Comparison of ENCODE assay signal across 1 cellular context in the genomic region with DNA sequence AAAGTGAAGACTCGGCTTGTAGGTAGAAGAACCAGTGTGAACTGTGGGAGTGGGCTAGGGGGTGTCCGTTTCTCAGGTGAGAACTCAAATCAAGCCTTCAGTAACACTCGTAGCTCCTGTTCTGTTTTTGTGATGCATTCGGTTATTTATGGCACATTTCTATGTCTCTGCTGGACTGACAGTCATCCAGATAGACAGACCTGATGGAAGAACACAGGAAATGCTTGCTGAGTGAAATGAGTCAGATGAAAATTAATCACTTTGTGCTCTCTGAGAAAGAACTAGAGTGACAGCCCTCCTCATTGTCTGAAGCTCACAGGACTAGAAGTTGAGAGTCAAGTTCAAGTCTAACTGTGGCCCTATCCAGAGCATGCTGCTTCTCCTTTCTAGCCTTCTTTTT.
TF ChIP-seq lines count a peak whose summit lies in the region.

No MANE protein-coding gene starts in this region.

TF ChIP-seq in GM12878, 131 proteins besides CTCF, POLR2A, EP300 and RAD21 (continued from another document and continues in another):
- TF ChIP-seq, protein P1, sequence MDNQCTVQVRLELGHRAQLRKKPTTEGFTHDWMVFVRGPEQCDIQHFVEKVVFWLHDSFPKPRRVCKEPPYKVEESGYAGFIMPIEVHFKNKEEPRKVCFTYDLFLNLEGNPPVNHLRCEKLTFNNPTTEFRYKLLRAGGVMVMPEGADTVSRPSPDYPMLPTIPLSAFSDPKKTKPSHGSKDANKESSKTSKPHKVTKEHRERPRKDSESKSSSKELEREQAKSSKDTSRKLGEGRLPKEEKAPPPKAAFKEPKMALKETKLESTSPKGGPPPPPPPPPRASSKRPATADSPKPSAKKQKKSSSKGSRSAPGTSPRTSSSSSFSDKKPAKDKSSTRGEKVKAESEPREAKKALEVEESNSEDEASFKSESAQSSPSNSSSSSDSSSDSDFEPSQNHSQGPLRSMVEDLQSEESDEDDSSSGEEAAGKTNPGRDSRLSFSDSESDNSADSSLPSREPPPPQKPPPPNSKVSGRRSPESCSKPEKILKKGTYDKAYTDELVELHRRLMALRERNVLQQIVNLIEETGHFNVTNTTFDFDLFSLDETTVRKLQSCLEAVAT (IDR thresholded peaks at IDR 0.05): no peak
- no peak for TF ChIP-seq NFYA (IDR thresholded peaks at IDR 0.05; ENCODE audit: borderline replicate concordance, low read depth, low read length)
- TF ChIP-seq, protein P2, sequence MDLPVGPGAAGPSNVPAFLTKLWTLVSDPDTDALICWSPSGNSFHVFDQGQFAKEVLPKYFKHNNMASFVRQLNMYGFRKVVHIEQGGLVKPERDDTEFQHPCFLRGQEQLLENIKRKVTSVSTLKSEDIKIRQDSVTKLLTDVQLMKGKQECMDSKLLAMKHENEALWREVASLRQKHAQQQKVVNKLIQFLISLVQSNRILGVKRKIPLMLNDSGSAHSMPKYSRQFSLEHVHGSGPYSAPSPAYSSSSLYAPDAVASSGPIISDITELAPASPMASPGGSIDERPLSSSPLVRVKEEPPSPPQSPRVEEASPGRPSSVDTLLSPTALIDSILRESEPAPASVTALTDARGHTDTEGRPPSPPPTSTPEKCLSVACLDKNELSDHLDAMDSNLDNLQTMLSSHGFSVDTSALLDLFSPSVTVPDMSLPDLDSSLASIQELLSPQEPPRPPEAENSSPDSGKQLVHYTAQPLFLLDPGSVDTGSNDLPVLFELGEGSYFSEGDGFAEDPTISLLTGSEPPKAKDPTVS (IDR thresholded peaks at IDR 0.05; ENCODE audit: low read depth, low read length): no peak
- TF ChIP-seq JUND (IDR thresholded peaks at IDR 0.05; ENCODE audit: low read depth, low read length): no peak
- TF ChIP-seq NRF1 (conservative IDR thresholded peaks at IDR 0.05; ENCODE audit: low read depth, low read length): no peak
- TF ChIP-seq, protein P3, sequence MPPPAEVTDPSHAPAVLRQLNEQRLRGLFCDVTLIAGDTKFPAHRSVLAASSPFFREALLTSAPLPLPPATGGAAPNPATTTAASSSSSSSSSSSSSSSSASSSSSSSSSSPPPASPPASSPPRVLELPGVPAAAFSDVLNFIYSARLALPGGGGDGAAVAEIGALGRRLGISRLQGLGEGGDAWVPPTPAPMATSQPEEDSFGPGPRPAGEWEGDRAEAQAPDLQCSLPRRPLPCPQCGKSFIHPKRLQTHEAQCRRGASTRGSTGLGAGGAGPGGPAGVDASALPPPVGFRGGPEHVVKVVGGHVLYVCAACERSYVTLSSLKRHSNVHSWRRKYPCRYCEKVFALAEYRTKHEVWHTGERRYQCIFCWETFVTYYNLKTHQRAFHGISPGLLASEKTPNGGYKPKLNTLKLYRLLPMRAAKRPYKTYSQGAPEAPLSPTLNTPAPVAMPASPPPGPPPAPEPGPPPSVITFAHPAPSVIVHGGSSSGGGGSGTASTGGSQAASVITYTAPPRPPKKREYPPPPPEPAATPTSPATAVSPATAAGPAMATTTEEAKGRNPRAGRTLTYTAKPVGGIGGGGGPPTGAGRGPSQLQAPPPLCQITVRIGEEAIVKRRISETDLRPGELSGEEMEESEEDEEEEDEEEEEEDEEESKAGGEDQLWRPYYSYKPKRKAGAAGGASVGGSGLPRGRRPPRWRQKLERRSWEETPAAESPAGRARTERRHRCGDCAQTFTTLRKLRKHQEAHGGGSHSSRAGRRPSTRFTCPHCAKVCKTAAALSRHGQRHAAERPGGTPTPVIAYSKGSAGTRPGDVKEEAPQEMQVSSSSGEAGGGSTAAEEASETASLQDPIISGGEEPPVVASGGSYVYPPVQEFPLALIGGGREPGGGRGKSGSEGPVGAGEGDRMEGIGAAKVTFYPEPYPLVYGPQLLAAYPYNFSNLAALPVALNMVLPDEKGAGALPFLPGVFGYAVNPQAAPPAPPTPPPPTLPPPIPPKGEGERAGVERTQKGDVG (CRISPR knock-in tag; IDR thresholded peaks at IDR 0.05): no peak
- TF ChIP-seq ZNF24 (IDR thresholded peaks at IDR 0.05): no peak
- no peak for TF ChIP-seq BHLHE40 (IDR thresholded peaks at IDR 0.05; ENCODE audit: borderline replicate concordance in 1 of 2, low read depth in 2 of 2, low read length in 1 of 2)
- TF ChIP-seq MYC (IDR thresholded peaks at IDR 0.05; ENCODE audit: insufficient read depth, insufficient read length, insufficient replicate concordance, low read length, severe bottlenecking): no peak
- TF ChIP-seq ZBED1 (IDR thresholded peaks at IDR 0.05; ENCODE audit: borderline replicate concordance): 0 out of 2 replicates have a peak, but pooled peaks have one; percentile 34
- TF ChIP-seq, protein P4, sequence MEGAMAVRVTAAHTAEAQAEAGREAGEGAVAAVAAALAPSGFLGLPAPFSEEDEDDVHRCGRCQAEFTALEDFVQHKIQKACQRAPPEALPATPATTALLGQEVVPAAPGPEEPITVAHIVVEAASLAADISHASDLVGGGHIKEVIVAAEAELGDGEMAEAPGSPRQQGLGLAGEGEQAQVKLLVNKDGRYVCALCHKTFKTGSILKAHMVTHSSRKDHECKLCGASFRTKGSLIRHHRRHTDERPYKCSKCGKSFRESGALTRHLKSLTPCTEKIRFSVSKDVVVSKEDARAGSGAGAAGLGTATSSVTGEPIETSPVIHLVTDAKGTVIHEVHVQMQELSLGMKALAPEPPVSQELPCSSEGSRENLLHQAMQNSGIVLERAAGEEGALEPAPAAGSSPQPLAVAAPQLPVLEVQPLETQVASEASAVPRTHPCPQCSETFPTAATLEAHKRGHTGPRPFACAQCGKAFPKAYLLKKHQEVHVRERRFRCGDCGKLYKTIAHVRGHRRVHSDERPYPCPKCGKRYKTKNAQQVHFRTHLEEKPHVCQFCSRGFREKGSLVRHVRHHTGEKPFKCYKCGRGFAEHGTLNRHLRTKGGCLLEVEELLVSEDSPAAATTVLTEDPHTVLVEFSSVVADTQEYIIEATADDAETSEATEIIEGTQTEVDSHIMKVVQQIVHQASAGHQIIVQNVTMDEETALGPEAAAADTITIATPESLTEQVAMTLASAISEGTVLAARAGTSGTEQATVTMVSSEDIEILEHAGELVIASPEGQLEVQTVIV (IDR thresholded peaks at IDR 0.05; ENCODE audit: borderline replicate concordance, partially characterized antibody): no peak
- no peak for TF ChIP-seq STAT1 (conservative IDR thresholded peaks at IDR 0.05)
- no peak for TF ChIP-seq IKZF2 (IDR thresholded peaks at IDR 0.05)
- TF ChIP-seq, protein P5, sequence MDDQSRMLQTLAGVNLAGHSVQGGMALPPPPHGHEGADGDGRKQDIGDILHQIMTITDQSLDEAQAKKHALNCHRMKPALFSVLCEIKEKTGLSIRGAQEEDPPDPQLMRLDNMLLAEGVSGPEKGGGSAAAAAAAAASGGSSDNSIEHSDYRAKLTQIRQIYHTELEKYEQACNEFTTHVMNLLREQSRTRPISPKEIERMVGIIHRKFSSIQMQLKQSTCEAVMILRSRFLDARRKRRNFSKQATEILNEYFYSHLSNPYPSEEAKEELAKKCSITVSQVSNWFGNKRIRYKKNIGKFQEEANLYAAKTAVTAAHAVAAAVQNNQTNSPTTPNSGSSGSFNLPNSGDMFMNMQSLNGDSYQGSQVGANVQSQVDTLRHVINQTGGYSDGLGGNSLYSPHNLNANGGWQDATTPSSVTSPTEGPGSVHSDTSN (IDR thresholded peaks at IDR 0.05; ENCODE audit: insufficient replicate concordance, low read depth, low read length): peak; percentile 74
- TF ChIP-seq FOS (IDR thresholded peaks at IDR 0.05; ENCODE audit: borderline replicate concordance, extremely low read depth, insufficient read length): no peak
- no peak for TF ChIP-seq RELA (IDR thresholded peaks at IDR 0.05; ENCODE audit: borderline replicate concordance, partially characterized antibody)
- TF ChIP-seq CBX5 (IDR thresholded peaks at IDR 0.05; ENCODE audit: low read depth): 0 out of 2 replicates have a peak, but pooled peaks have one; percentile 65
- TF ChIP-seq, protein P6, sequence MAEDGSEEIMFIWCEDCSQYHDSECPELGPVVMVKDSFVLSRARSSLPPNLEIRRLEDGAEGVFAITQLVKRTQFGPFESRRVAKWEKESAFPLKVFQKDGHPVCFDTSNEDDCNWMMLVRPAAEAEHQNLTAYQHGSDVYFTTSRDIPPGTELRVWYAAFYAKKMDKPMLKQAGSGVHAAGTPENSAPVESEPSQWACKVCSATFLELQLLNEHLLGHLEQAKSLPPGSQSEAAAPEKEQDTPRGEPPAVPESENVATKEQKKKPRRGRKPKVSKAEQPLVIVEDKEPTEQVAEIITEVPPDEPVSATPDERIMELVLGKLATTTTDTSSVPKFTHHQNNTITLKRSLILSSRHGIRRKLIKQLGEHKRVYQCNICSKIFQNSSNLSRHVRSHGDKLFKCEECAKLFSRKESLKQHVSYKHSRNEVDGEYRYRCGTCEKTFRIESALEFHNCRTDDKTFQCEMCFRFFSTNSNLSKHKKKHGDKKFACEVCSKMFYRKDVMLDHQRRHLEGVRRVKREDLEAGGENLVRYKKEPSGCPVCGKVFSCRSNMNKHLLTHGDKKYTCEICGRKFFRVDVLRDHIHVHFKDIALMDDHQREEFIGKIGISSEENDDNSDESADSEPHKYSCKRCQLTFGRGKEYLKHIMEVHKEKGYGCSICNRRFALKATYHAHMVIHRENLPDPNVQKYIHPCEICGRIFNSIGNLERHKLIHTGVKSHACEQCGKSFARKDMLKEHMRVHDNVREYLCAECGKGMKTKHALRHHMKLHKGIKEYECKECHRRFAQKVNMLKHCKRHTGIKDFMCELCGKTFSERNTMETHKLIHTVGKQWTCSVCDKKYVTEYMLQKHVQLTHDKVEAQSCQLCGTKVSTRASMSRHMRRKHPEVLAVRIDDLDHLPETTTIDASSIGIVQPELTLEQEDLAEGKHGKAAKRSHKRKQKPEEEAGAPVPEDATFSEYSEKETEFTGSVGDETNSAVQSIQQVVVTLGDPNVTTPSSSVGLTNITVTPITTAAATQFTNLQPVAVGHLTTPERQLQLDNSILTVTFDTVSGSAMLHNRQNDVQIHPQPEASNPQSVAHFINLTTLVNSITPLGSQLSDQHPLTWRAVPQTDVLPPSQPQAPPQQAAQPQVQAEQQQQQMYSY (CRISPR knock-in tag; IDR thresholded peaks at IDR 0.05): no peak
- no peak for TF ChIP-seq RB1 (IDR thresholded peaks at IDR 0.05; ENCODE audit: borderline replicate concordance)
- TF ChIP-seq FOXM1 (IDR thresholded peaks at IDR 0.05; ENCODE audit: low read depth, low read length): peak; percentile 65; the same call in 1 of the 2 replicates
- no peak for TF ChIP-seq ESRRA (IDR thresholded peaks at IDR 0.05; ENCODE audit: low read length)
- TF ChIP-seq NBN (IDR thresholded peaks at IDR 0.05): no peak
- no peak for TF ChIP-seq GATAD2B (conservative IDR thresholded peaks at IDR 0.05; ENCODE audit: low read depth)
- TF ChIP-seq SUPT20H (IDR thresholded peaks at IDR 0.05; ENCODE audit: borderline replicate concordance, control insufficient read depth, low read depth, low read length): no peak
- no peak for TF ChIP-seq NR2C1 (IDR thresholded peaks at IDR 0.05)
- TF ChIP-seq, protein P7, sequence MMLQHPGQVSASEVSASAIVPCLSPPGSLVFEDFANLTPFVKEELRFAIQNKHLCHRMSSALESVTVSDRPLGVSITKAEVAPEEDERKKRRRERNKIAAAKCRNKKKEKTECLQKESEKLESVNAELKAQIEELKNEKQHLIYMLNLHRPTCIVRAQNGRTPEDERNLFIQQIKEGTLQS (IDR thresholded peaks at IDR 0.05; ENCODE audit: borderline replicate concordance, extremely low read depth, low read depth, low read length): no peak
- TF ChIP-seq ZZZ3 (IDR thresholded peaks at IDR 0.05; ENCODE audit: control insufficient read depth, insufficient read length, low read depth): no peak
- TF ChIP-seq SUZ12 (IDR thresholded peaks at IDR 0.05; ENCODE audit: unreplicated experiment): no peak
- no peak for TF ChIP-seq TCF7 (IDR thresholded peaks at IDR 0.05; ENCODE audit: borderline replicate concordance)
- peak; percentile 95 for TF ChIP-seq JUNB (IDR thresholded peaks at IDR 0.05)
- no peak for TF ChIP-seq SMC3 (IDR thresholded peaks at IDR 0.05; ENCODE audit: borderline replicate concordance, low read length)
- TF ChIP-seq CHD4 (IDR thresholded peaks at IDR 0.05): no peak
- TF ChIP-seq MTA2 (IDR thresholded peaks at IDR 0.05; ENCODE audit: low read depth): no peak
- TF ChIP-seq, protein P8, sequence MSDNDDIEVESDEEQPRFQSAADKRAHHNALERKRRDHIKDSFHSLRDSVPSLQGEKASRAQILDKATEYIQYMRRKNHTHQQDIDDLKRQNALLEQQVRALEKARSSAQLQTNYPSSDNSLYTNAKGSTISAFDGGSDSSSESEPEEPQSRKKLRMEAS (IDR thresholded peaks at IDR 0.05; ENCODE audit: low read depth, low read length): no peak
- TF ChIP-seq POLR2AphosphoS2 (IDR thresholded peaks at IDR 0.05; ENCODE audit: low read depth, low read length): no peak
- TF ChIP-seq EGR1 (IDR thresholded peaks at IDR 0.05; ENCODE audit: borderline replicate concordance in 1 of 2, low read depth in 2 of 2, low read length in 2 of 2): no peak
- TF ChIP-seq, protein P9, sequence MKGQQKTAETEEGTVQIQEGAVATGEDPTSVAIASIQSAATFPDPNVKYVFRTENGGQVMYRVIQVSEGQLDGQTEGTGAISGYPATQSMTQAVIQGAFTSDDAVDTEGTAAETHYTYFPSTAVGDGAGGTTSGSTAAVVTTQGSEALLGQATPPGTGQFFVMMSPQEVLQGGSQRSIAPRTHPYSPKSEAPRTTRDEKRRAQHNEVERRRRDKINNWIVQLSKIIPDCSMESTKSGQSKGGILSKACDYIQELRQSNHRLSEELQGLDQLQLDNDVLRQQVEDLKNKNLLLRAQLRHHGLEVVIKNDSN (IDR thresholded peaks at IDR 0.05; ENCODE audit: borderline replicate concordance, extremely low read length, insufficient read depth, low read depth, low read length): no peak
- TF ChIP-seq, protein P10, sequence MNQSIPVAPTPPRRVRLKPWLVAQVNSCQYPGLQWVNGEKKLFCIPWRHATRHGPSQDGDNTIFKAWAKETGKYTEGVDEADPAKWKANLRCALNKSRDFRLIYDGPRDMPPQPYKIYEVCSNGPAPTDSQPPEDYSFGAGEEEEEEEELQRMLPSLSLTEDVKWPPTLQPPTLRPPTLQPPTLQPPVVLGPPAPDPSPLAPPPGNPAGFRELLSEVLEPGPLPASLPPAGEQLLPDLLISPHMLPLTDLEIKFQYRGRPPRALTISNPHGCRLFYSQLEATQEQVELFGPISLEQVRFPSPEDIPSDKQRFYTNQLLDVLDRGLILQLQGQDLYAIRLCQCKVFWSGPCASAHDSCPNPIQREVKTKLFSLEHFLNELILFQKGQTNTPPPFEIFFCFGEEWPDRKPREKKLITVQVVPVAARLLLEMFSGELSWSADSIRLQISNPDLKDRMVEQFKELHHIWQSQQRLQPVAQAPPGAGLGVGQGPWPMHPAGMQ (IDR thresholded peaks at IDR 0.05; ENCODE audit: borderline replicate concordance): no peak
- TF ChIP-seq TBL1XR1 (IDR thresholded peaks at IDR 0.05; ENCODE audit: low read depth, low read length): no peak
- no peak for TF ChIP-seq LARP7 (IDR thresholded peaks at IDR 0.05)
- no peak for TF ChIP-seq HCFC1 (IDR thresholded peaks at IDR 0.05; ENCODE audit: low read length)
- no peak for TF ChIP-seq NR2C2 (IDR thresholded peaks at IDR 0.05; ENCODE audit: borderline replicate concordance, control insufficient read depth, insufficient read length, low read depth)
- no peak for TF ChIP-seq RFX5 (IDR thresholded peaks at IDR 0.05; ENCODE audit: low read depth, low read length)
- TF ChIP-seq CREB1 (IDR thresholded peaks at IDR 0.05; ENCODE audit: low read depth): no peak
- TF ChIP-seq RAD51 (IDR thresholded peaks at IDR 0.05): no peak
- no peak for TF ChIP-seq YBX1 (IDR thresholded peaks at IDR 0.05)
- no peak for TF ChIP-seq BMI1 (IDR thresholded peaks at IDR 0.05; ENCODE audit: borderline replicate concordance)
